28 cellular contexts compared by ENCODE assay signal in genomic region chr9:73981405-73981804, GRCh38.
"Had no signal": no experiment of that assay in that cellular context is flagged by ENCODE, and none has a peak within 500 bp of the region (broad histone marks: within the 10 kb centered on the region; RNA-seq: fewer than 3 reads in every experiment).

No MANE protein-coding gene starts in this region.

- H3K4me3 ChIP-seq: body of pancreas, esophagus muscularis mucosa had no signal

- ATAC-seq: activated CD4-positive, alpha-beta T cell treated with anti-CD3 and anti-CD28 coated beads for 36 hours; activated CD8-positive, alpha-beta memory T cell treated with anti-CD3 and anti-CD28 coated beads, Interleukin-2, amount 10 ng/mL, durations not matched to agents 7 days and 5 days; activated CD8-positive, alpha-beta T cell treated with anti-CD3 and anti-CD28 coated beads, Interleukin-2, amount 10 ng/mL, durations not matched to agents 7 days and 5 days; activated T-cell treated with anti-CD3 and anti-CD28 coated beads, Interleukin-2, amount 50 U/mL, for 72 hours; body of pancreas; effector memory CD8-positive, alpha-beta T cell; T-helper 17 cell had no signal

- DNase-seq: activated CD4-positive, alpha-beta memory T cell treated with anti-CD3 and anti-CD28 coated beads for 36 hours; activated CD4-positive, alpha-beta T cell treated with anti-CD3 and anti-CD28 coated beads for 36 hours; activated CD4-positive, alpha-beta T cell treated with anti-CD3 and anti-CD28 coated beads, Interleukin-2, amount 10 ng/mL, durations not matched to agents 24 days and 14 days; activated CD4-positive, CD25-positive, alpha-beta regulatory T cell; activated CD4-positive, CD25-positive, alpha-beta regulatory T cell treated with anti-CD3 and anti-CD28 coated beads, Interleukin-2, amount 50 U/mL, for 72 hours; activated CD8-positive, alpha-beta memory T cell treated with anti-CD3 and anti-CD28 coated beads, Interleukin-2, amount 10 ng/mL, durations not matched to agents 7 days and 5 days; activated CD8-positive, alpha-beta memory T cell treated with anti-CD3 and anti-CD28 coated beads, Interleukin-2, amount 50 U/mL, for 4 hours; activated CD8-positive, alpha-beta T cell treated with anti-CD3 and anti-CD28 coated beads, Interleukin-2, amount 10 ng/mL, durations not matched to agents 7 days and 5 days; activated gamma-delta T cell; activated naive CD4-positive, alpha-beta T cell; activated naive CD4-positive, alpha-beta T cell treated with anti-CD3 and anti-CD28 coated beads, Interleukin-2, amount 50 U/mL, for 16 hours; activated T-cell treated with anti-CD3 and anti-CD28 coated beads for 4 hours; activated T-cell treated with anti-CD3 and anti-CD28 coated beads, Interleukin-2, amount 50 U/mL, for 24 hours; activated T-cell treated with anti-CD3 and anti-CD28 coated beads, Interleukin-2, amount 50 U/mL, for 72 hours; amygdala; aorta; body of pancreas; caudate nucleus; cortex of kidney; dermis blood vessel endothelial cell; effector CD4-positive, alpha-beta T cell; effector memory CD8-positive, alpha-beta T cell; erythroblast; head of caudate nucleus; hypothalamus; T-helper 17 cell; T1000 had no signal
